Comparison of ENCODE assay signal across 10 cellular contexts in the genomic region with DNA sequence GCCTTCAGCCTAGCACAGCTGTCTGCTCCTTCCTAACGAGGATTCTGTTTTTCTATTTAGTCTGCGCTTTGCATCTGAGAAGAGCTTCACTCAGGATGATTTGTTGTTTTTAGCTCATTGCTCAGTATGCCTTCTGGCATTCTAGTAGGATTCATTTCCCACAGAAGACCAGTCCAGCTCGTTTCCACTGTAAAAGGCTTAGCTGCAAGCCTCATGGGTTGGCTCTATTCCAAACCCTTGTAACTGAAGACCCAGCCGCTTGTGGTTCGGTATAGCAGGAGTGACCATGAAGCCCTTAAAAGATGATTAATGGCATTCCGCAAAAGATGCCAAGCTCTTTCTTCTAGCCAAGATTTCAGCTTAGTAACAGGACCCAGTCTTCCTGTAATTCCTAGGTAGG. TPM values are rescaled to one million over a fixed set of nuclear protein-coding genes. Genes with fewer than 3 reads are reported as not detected.
DNase-seq lines count a peak whose midpoint lies in the region; ATAC-seq lines count a peak whose summit lies in the region.
"Had no signal": no experiment of that assay in that cellular context is flagged by ENCODE, and none has a peak within 500 bp of the region (broad histone marks: within the 10 kb centered on the region; RNA-seq: fewer than 3 reads in every experiment).

No MANE protein-coding gene starts in this region.

- no peaks in the 10 kb centered on the region for H3K4me1 Mint-ChIP-seq in activated CD4-positive, alpha-beta T cell treated with anti-CD3 and anti-CD28 coated beads, Interleukin-2, amount 10 ng/mL, durations not matched to agents 24 days and 14 days
- H3K4me1 Mint-ChIP-seq: activated naive CD4-positive, alpha-beta T cell treated with anti-CD3 and anti-CD28 coated beads, Interleukin-2, amount 50 U/mL, for 24 hours had no signal

- H3K36me3 Mint-ChIP-seq in activated CD4-positive, alpha-beta T cell treated with anti-CD3 and anti-CD28 coated beads, Interleukin-2, amount 10 ng/mL, durations not matched to agents 24 days and 14 days (ENCODE audit: low read depth) = no peaks in the 10 kb centered on the region
- H3K36me3 Mint-ChIP-seq: activated naive CD4-positive, alpha-beta T cell treated with anti-CD3 and anti-CD28 coated beads, Interleukin-2, amount 50 U/mL, for 24 hours had no signal

- H3K9me3 Mint-ChIP-seq in activated CD4-positive, alpha-beta T cell treated with anti-CD3 and anti-CD28 coated beads, Interleukin-2, amount 10 ng/mL, durations not matched to agents 24 days and 14 days = no peaks in the 10 kb centered on the region
- H3K9me3 Mint-ChIP-seq: activated naive CD4-positive, alpha-beta T cell treated with anti-CD3 and anti-CD28 coated beads, Interleukin-2, amount 50 U/mL, for 24 hours had no signal

- DNase-seq in SIG-M5 treated with dmso at 0.1 percent for 504 hours (lab: John Stamatoyannopoulos, UW; ENCODE audit: unreplicated experiment) (peak; percentile 22), SIG-M5 (lab: John Stamatoyannopoulos, UW) (no peak), SHP77 treated with DMSO at 0.1 percent for 48 hours (lab: John Stamatoyannopoulos, UW) (peak; percentile 79), foreskin melanocyte (peak; percentile 85), ureter (ENCODE audit: low spot score) (peak; percentile 53)
- no peak for DNase-seq in activated CD4-positive, alpha-beta T cell treated with anti-CD3 and anti-CD28 coated beads, Interleukin-2, amount 10 ng/mL, durations not matched to agents 24 days and 14 days
- DNase-seq: 8988T had no signal

- no peak overlapping the region for H3K4me3 Mint-ChIP-seq in activated CD4-positive, alpha-beta T cell treated with anti-CD3 and anti-CD28 coated beads, Interleukin-2, amount 10 ng/mL, durations not matched to agents 24 days and 14 days
- H3K4me3 Mint-ChIP-seq: activated naive CD4-positive, alpha-beta T cell treated with anti-CD3 and anti-CD28 coated beads, Interleukin-2, amount 50 U/mL, for 24 hours had no signal

- peaks cover 9% of the 10 kb centered on the region for H3K27me3 Mint-ChIP-seq in activated CD4-positive, alpha-beta T cell treated with anti-CD3 and anti-CD28 coated beads, Interleukin-2, amount 10 ng/mL, durations not matched to agents 24 days and 14 days

- H3K27ac Mint-ChIP-seq in activated CD4-positive, alpha-beta T cell treated with anti-CD3 and anti-CD28 coated beads, Interleukin-2, amount 10 ng/mL, durations not matched to agents 24 days and 14 days = no peak overlapping the region
- H3K27ac Mint-ChIP-seq: activated naive CD4-positive, alpha-beta T cell treated with anti-CD3 and anti-CD28 coated beads, Interleukin-2, amount 50 U/mL, for 24 hours had no signal

- ATAC-seq in GM21619 (IDR thresholded peaks at IDR 0.05; ENCODE audit: unreplicated experiment) = no peak
- no peak for ATAC-seq in HG02798 (IDR thresholded peaks at IDR 0.05; ENCODE audit: poor library complexity, unreplicated experiment)

- intact Hi-C loops in activated CD4-positive, alpha-beta T cell treated with anti-CD3 and anti-CD28 coated beads, Interleukin-2, amount 10 ng/mL, durations not matched to agents 24 days and 14 days (cut with micrococcal nuclease) = no loop called here

RNA-seq across cellular contexts. Expression of gene ADGRF1, which starts 7.2 kb away (rescaled TPM):
- 70.0 TPM for total RNA-seq in ureter
- total RNA-seq in activated CD4-positive, alpha-beta T cell treated with anti-CD3 and anti-CD28 coated beads, Interleukin-2, amount 10 ng/mL, durations not matched to agents 24 days and 14 days = not detected in 2 replicates

Comparison
In these comparisons a context has a peak if more than half of its experiments do, and no peak if none do; other contexts are left out.
1. DNase-seq: peak in SIG-M5 treated with dmso at 0.1 percent for 504 hours (single experiment), SHP77 treated with DMSO at 0.1 percent for 48 hours (single experiment), foreskin melanocyte (single experiment) and ureter (single experiment); none in SIG-M5 (single experiment) and activated CD4-positive, alpha-beta T cell treated with anti-CD3 and anti-CD28 coated beads, Interleukin-2, amount 10 ng/mL, durations not matched to agents 24 days and 14 days (single experiment).
2. RNA of gene ADGRF1, which starts 7.2 kb away (total RNA-seq): 70.0 TPM in ureter (single experiment); not detected in activated CD4-positive, alpha-beta T cell treated with anti-CD3 and anti-CD28 coated beads, Interleukin-2, amount 10 ng/mL, durations not matched to agents 24 days and 14 days; every median in the first group is over 10 times any median in the second.